ENCODE assay signal across 2 cellular contexts in the genomic region with DNA sequence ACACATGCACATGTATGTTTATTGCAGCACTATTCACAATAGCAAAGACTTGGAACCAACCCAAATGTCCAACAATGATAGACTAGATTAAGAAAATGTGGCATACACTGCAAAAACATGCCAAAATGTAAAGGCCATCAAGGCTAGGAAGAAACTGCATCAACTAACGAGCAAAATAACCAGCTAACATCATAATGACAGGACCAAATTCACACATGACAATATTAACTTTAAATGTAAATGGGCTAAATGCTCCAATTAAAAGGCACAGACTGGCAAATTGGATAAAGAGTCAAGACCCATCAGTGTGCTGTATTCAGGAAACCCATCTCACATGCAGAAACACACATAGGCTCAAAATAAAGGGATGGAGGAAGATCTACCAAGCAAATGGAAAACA. TPM values are rescaled to one million over a fixed set of nuclear protein-coding genes. Genes with fewer than 3 reads are reported as not detected.
"Had no signal": no experiment of that assay in that cellular context is flagged by ENCODE, and none has a peak within 500 bp of the region (broad histone marks: within the 10 kb centered on the region; RNA-seq: fewer than 3 reads in every experiment).

No MANE protein-coding gene starts in this region.

RNA-seq across cellular contexts. Expression of a gene that starts 33.9 kb away (rescaled TPM):
- total RNA-seq: G401, GM12878 had no signal
- polyA plus RNA-seq: GM12878 had no signal
